Comparison of ENCODE assay signal across 32 cellular contexts in genomic region chr19:30667227-30667626, GRCh38.
"Had no signal": no experiment of that assay in that cellular context is flagged by ENCODE, and none has a peak within 500 bp of the region (broad histone marks: within the 10 kb centered on the region; RNA-seq: fewer than 3 reads in every experiment).

No MANE protein-coding gene starts in this region.

- H3K4me1 Mint-ChIP-seq: activated CD4-positive, alpha-beta T cell treated with anti-CD3 and anti-CD28 coated beads for 36 hours; activated CD8-positive, alpha-beta memory T cell treated with anti-CD3 and anti-CD28 coated beads, Interleukin-2, amount 10 ng/mL, durations not matched to agents 7 days and 5 days; activated naive CD8-positive, alpha-beta T cell treated with anti-CD3 and anti-CD28 coated beads for 36 hours; activated naive CD8-positive, alpha-beta T cell treated with anti-CD3 and anti-CD28 coated beads, Interleukin-2, amount 50 U/mL, for 24 hours had no signal

- H3K27ac Mint-ChIP-seq: activated CD4-positive, alpha-beta memory T cell treated with anti-CD3 and anti-CD28 coated beads for 36 hours; activated CD4-positive, alpha-beta T cell treated with anti-CD3 and anti-CD28 coated beads for 36 hours; activated CD4-positive, alpha-beta T cell treated with anti-CD3 and anti-CD28 coated beads, Interleukin-2, amount 10 ng/mL, durations not matched to agents 24 days and 14 days; activated CD8-positive, alpha-beta memory T cell treated with anti-CD3 and anti-CD28 coated beads, Interleukin-2, amount 10 ng/mL, durations not matched to agents 7 days and 5 days; activated CD8-positive, alpha-beta T cell treated with anti-CD3 and anti-CD28 coated beads, Interleukin-2, amount 10 ng/mL, durations not matched to agents 7 days and 5 days; activated naive CD8-positive, alpha-beta T cell treated with anti-CD3 and anti-CD28 coated beads for 36 hours; activated naive CD8-positive, alpha-beta T cell treated with anti-CD3 and anti-CD28 coated beads, Interleukin-2, amount 50 U/mL, for 24 hours; activated T-helper 1 cell treated with anti-CD3 and anti-CD28 coated beads, Interleukin-12 subunit alpha, Interleukin-12 subunit beta, Interleukin-2, Interleukin-4 antibody, amounts not matched to agents 30 ng/mL and 10 ng/mL and 1 ng/mL, durations not matched to agents 14 hours and 24 hours and 36 hours; activated T-helper 2 cell treated with anti-CD3 and anti-CD28 coated beads, Interferon-gamma antibody, Interleukin-2, Interleukin-4, amounts not matched to agents 10 μg/mL and 5 μg/mL and 100 μg/mL, durations not matched to agents 14 hours and 24 hours and 36 hours; dendritic cell treated with granulocyte-macrophage colony-stimulating factor and Interleukin-4, amounts not matched to agents 40 ng/mL and 50 ng/mL, for 4 days had no signal

- H3K27me3 ChIP-seq: adrenal gland, body of pancreas, colonic mucosa, foreskin keratinocyte had no signal

- H3K9me3 Mint-ChIP-seq: activated CD4-positive, alpha-beta memory T cell treated with anti-CD3 and anti-CD28 coated beads for 36 hours; activated CD4-positive, alpha-beta T cell treated with anti-CD3 and anti-CD28 coated beads, Interleukin-2, amount 10 ng/mL, durations not matched to agents 24 days and 14 days; activated naive CD8-positive, alpha-beta T cell treated with anti-CD3 and anti-CD28 coated beads for 36 hours; activated naive CD8-positive, alpha-beta T cell treated with anti-CD3 and anti-CD28 coated beads, Interleukin-2, amount 50 U/mL, for 24 hours; activated T-helper 1 cell treated with anti-CD3 and anti-CD28 coated beads, Interleukin-12 subunit alpha, Interleukin-12 subunit beta, Interleukin-2, Interleukin-4 antibody, amounts not matched to agents 30 ng/mL and 10 ng/mL and 1 ng/mL, durations not matched to agents 14 hours and 24 hours and 36 hours; activated T-helper 2 cell treated with anti-CD3 and anti-CD28 coated beads, Interferon-gamma antibody, Interleukin-2, Interleukin-4, amounts not matched to agents 10 μg/mL and 5 μg/mL and 100 μg/mL, durations not matched to agents 14 hours and 24 hours and 36 hours; dendritic cell treated with granulocyte-macrophage colony-stimulating factor and Interleukin-4, amounts not matched to agents 40 ng/mL and 50 ng/mL, for 4 days had no signal

- DNase-seq: activated CD4-positive, alpha-beta memory T cell treated with anti-CD3 and anti-CD28 coated beads for 36 hours; activated CD4-positive, alpha-beta T cell treated with anti-CD3 and anti-CD28 coated beads for 36 hours; activated CD4-positive, alpha-beta T cell treated with anti-CD3 and anti-CD28 coated beads, Interleukin-2, amount 10 ng/mL, durations not matched to agents 24 days and 14 days; activated CD4-positive, CD25-positive, alpha-beta regulatory T cell; activated CD4-positive, CD25-positive, alpha-beta regulatory T cell treated with anti-CD3 and anti-CD28 coated beads, Interleukin-2, amount 50 U/mL, for 72 hours; activated CD8-positive, alpha-beta memory T cell treated with anti-CD3 and anti-CD28 coated beads, Interleukin-2, amount 10 ng/mL, durations not matched to agents 7 days and 5 days; activated CD8-positive, alpha-beta memory T cell treated with anti-CD3 and anti-CD28 coated beads, Interleukin-2, amount 50 U/mL, for 4 hours; activated CD8-positive, alpha-beta T cell treated with anti-CD3 and anti-CD28 coated beads, Interleukin-2, amount 10 ng/mL, durations not matched to agents 7 days and 5 days; activated gamma-delta T cell; activated naive CD4-positive, alpha-beta T cell; activated naive CD4-positive, alpha-beta T cell treated with anti-CD3 and anti-CD28 coated beads, Interleukin-2, amount 50 U/mL, for 16 hours; activated naive CD8-positive, alpha-beta T cell treated with anti-CD3 and anti-CD28 coated beads for 36 hours; activated naive CD8-positive, alpha-beta T cell treated with anti-CD3 and anti-CD28 coated beads, Interleukin-2, amount 50 U/mL, for 24 hours; activated T-cell treated with anti-CD3 and anti-CD28 coated beads, Interleukin-2, amount 50 U/mL, for 1 hour; activated T-cell treated with anti-CD3 and anti-CD28 coated beads, Interleukin-2, amount 50 U/mL, for 48 hours; amygdala; body of pancreas; caudate nucleus; colonic mucosa; dorsolateral prefrontal cortex; effector memory CD4-positive, alpha-beta T cell; erythroblast; foreskin keratinocyte; gastrocnemius medialis; glutamatergic neuron; heart left ventricle; T-helper 2 cell had no signal

- H3K9me3 ChIP-seq: adrenal gland, body of pancreas, colonic mucosa, esophagus muscularis mucosa, gastrocnemius medialis, heart left ventricle had no signal

- H3K4me3 Mint-ChIP-seq: activated CD4-positive, alpha-beta memory T cell treated with anti-CD3 and anti-CD28 coated beads for 36 hours; activated CD4-positive, alpha-beta T cell treated with anti-CD3 and anti-CD28 coated beads for 36 hours; activated CD4-positive, alpha-beta T cell treated with anti-CD3 and anti-CD28 coated beads, Interleukin-2, amount 10 ng/mL, durations not matched to agents 24 days and 14 days; activated CD8-positive, alpha-beta memory T cell treated with anti-CD3 and anti-CD28 coated beads, Interleukin-2, amount 10 ng/mL, durations not matched to agents 7 days and 5 days; activated CD8-positive, alpha-beta T cell treated with anti-CD3 and anti-CD28 coated beads, Interleukin-2, amount 10 ng/mL, durations not matched to agents 7 days and 5 days; activated naive CD8-positive, alpha-beta T cell treated with anti-CD3 and anti-CD28 coated beads for 36 hours; activated naive CD8-positive, alpha-beta T cell treated with anti-CD3 and anti-CD28 coated beads, Interleukin-2, amount 50 U/mL, for 24 hours; activated T-helper 1 cell treated with anti-CD3 and anti-CD28 coated beads, Interleukin-12 subunit alpha, Interleukin-12 subunit beta, Interleukin-2, Interleukin-4 antibody, amounts not matched to agents 30 ng/mL and 10 ng/mL and 1 ng/mL, durations not matched to agents 14 hours and 24 hours and 36 hours; dendritic cell treated with granulocyte-macrophage colony-stimulating factor and Interleukin-4, amounts not matched to agents 40 ng/mL and 50 ng/mL, for 4 days had no signal

- H3K4me3 ChIP-seq: adrenal gland, body of pancreas, colonic mucosa, dorsolateral prefrontal cortex, esophagus muscularis mucosa, gastrocnemius medialis, heart left ventricle had no signal

- H3K27ac ChIP-seq: adrenal gland, colonic mucosa, dorsolateral prefrontal cortex, esophagus muscularis mucosa, foreskin keratinocyte, gastrocnemius medialis, heart left ventricle had no signal

- H3K36me3 ChIP-seq: adrenal gland, colonic mucosa, esophagus muscularis mucosa, gastrocnemius medialis, heart left ventricle had no signal

- H3K36me3 Mint-ChIP-seq: activated CD4-positive, alpha-beta memory T cell treated with anti-CD3 and anti-CD28 coated beads for 36 hours; activated CD8-positive, alpha-beta memory T cell treated with anti-CD3 and anti-CD28 coated beads, Interleukin-2, amount 10 ng/mL, durations not matched to agents 7 days and 5 days; activated naive CD8-positive, alpha-beta T cell treated with anti-CD3 and anti-CD28 coated beads for 36 hours had no signal

- ATAC-seq: activated CD4-positive, alpha-beta T cell treated with anti-CD3 and anti-CD28 coated beads for 36 hours; activated CD8-positive, alpha-beta memory T cell treated with anti-CD3 and anti-CD28 coated beads, Interleukin-2, amount 10 ng/mL, durations not matched to agents 7 days and 5 days; activated CD8-positive, alpha-beta T cell treated with anti-CD3 and anti-CD28 coated beads, Interleukin-2, amount 10 ng/mL, durations not matched to agents 7 days and 5 days; activated naive CD8-positive, alpha-beta T cell treated with anti-CD3 and anti-CD28 coated beads, Interleukin-2, amount 50 U/mL, for 24 hours; body of pancreas; foreskin keratinocyte; gastrocnemius medialis; heart left ventricle had no signal

- H3K4me1 ChIP-seq: colonic mucosa, foreskin keratinocyte had no signal
